In the genomic region with DNA sequence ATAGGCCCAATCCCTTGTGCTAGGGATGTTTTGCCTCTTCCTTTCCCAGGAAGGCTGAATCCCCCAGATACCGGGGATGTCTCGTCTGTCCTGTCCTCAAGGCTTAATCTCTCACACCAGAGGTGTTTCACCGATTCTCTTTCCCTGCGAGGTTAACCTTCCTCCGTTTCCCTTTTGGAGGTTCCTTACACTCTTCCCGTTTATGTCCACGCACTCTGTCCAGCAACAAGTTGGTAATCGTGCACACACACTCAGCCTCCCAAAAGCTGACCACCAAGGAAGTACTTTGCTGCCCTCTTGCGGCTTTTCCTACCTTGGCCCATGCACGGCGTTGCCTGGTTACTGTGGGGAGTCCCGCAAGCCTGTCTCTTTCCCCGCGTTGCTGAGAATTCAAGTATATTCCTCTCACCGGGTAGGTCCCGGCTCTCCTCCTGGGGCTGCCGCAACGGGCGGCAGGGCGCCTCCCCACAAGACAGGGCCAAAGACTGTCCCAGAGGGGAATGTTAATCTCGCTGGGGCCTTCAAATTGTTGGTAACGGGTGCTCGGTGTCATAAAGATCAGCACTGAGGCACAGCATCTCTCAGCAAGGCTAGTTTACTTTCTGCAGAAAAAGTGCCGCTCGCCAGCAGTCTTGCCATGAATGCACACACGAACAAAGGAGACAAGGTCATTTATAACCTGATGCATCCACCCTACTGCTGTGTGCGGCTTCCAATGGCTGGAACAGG, we compare ENCODE assay signal across 1 cellular context.
TF ChIP-seq lines count a peak whose summit lies in the region.

No MANE protein-coding gene starts in this region.

TF ChIP-seq in WTC11, 78 proteins besides CTCF, POLR2A, EP300 and RAD21 (continued from another document):
- TF ChIP-seq, protein P1, sequence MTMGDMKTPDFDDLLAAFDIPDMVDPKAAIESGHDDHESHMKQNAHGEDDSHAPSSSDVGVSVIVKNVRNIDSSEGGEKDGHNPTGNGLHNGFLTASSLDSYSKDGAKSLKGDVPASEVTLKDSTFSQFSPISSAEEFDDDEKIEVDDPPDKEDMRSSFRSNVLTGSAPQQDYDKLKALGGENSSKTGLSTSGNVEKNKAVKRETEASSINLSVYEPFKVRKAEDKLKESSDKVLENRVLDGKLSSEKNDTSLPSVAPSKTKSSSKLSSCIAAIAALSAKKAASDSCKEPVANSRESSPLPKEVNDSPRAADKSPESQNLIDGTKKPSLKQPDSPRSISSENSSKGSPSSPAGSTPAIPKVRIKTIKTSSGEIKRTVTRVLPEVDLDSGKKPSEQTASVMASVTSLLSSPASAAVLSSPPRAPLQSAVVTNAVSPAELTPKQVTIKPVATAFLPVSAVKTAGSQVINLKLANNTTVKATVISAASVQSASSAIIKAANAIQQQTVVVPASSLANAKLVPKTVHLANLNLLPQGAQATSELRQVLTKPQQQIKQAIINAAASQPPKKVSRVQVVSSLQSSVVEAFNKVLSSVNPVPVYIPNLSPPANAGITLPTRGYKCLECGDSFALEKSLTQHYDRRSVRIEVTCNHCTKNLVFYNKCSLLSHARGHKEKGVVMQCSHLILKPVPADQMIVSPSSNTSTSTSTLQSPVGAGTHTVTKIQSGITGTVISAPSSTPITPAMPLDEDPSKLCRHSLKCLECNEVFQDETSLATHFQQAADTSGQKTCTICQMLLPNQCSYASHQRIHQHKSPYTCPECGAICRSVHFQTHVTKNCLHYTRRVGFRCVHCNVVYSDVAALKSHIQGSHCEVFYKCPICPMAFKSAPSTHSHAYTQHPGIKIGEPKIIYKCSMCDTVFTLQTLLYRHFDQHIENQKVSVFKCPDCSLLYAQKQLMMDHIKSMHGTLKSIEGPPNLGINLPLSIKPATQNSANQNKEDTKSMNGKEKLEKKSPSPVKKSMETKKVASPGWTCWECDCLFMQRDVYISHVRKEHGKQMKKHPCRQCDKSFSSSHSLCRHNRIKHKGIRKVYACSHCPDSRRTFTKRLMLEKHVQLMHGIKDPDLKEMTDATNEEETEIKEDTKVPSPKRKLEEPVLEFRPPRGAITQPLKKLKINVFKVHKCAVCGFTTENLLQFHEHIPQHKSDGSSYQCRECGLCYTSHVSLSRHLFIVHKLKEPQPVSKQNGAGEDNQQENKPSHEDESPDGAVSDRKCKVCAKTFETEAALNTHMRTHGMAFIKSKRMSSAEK (CRISPR knock-in tag; IDR thresholded peaks at IDR 0.05; ENCODE audit: borderline replicate concordance) = no peak
- TF ChIP-seq JUN (CRISPR knock-in tag; IDR thresholded peaks at IDR 0.05) (no peak), HMGA2 (CRISPR knock-in tag; IDR thresholded peaks at IDR 0.05) (no peak)
